Comparison of ENCODE assay signal across 1 cellular context in the genomic region with DNA sequence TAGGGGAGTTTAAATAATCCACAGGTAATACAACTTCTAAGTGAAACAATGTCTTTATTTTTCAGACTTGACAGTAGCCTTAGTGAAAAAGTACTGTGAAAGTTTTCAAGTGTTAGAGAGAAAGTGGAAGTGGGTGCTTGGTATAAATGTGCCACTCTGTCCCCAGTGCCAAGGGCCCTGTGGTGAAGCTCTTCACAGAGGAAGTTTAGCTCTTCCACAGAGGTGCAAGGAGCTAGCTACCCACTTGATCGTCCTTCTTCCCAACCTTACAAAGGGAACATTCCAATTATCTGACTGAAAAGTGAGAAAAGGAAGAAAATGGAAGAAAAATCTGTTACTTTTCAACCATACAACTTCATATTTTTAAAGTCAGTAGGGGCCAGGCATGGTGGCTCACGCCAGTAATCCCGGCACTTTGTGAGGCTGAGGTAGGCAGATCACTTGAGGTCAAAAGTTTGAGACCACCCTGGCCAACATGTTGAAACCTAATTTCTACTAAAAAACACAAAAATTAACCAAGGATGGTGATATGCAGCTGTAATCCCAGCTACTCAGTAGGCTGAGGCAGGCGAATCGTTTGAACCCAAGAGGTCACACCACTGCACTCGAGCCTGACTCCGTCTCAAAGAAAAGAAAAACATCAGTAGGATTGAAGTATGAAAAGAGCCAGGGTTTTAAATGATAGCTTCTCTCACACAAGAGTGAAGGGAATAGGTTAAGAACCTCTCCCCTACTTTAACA.
TF ChIP-seq lines count a peak whose summit lies in the region.

No MANE protein-coding gene starts in this region.

TF ChIP-seq in HepG2, 621 proteins besides CTCF, POLR2A, EP300 and RAD21:
- TF ChIP-seq ZNF3 (CRISPR knock-in tag; IDR thresholded peaks at IDR 0.05) = no peak
- TF ChIP-seq, protein P1, sequence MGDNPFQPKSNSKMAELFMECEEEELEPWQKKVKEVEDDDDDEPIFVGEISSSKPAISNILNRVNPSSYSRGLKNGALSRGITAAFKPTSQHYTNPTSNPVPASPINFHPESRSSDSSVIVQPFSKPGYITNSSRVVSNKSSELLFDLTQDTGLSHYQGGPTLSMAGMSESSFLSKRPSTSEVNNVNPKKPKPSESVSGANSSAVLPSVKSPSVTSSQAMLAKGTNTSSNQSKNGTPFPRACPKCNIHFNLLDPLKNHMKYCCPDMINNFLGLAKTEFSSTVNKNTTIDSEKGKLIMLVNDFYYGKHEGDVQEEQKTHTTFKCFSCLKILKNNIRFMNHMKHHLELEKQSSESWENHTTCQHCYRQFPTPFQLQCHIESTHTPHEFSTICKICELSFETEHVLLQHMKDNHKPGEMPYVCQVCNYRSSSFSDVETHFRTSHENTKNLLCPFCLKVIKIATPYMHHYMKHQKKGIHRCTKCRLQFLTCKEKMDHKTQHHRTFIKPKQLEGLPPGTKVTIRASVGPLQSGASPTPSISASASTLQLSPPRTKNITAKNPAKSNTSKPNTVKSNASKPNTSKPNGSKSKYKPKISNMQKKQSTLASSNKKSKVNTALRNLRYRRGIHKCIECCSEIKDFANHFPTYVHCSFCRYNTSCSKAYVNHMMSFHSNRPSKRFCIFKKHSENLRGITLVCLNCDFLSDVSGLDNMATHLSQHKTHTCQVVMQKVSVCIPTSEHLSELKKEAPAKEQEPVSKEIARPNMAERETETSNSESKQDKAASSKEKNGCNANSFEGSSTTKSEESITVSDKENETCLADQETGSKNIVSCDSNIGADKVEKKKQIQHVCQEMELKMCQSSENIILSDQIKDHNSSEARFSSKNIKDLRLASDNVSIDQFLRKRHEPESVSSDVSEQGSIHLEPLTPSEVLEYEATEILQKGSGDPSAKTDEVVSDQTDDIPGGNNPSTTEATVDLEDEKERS (CRISPR knock-in tag; IDR thresholded peaks at IDR 0.05) = no peak
- no peak for TF ChIP-seq MAFG (CRISPR knock-in tag; IDR thresholded peaks at IDR 0.05)
- TF ChIP-seq REXO4 (CRISPR knock-in tag; IDR thresholded peaks at IDR 0.05; ENCODE audit: borderline replicate concordance) = no peak
- TF ChIP-seq CREB1 (IDR thresholded peaks at IDR 0.05) = no peak
- TF ChIP-seq CREB1 (CRISPR knock-in tag; IDR thresholded peaks at IDR 0.05) = no peak
- TF ChIP-seq, protein P2, sequence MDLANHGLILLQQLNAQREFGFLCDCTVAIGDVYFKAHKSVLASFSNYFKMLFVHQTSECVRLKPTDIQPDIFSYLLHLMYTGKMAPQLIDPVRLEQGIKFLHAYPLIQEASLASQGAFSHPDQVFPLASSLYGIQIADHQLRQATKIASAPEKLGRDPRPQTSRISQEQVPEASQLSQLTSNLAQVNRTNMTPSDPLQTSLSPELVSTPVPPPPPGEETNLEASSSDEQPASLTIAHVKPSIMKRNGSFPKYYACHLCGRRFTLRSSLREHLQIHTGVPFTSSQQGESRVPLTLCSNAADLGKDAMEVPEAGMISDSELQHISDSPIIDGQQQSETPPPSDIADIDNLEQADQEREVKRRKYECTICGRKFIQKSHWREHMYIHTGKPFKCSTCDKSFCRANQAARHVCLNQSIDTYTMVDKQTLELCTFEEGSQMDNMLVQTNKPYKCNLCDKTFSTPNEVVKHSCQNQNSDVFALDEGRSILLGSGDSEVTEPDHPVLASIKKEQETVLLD (CRISPR knock-in tag; IDR thresholded peaks at IDR 0.05; ENCODE audit: low read depth) = no peak
- no peak for TF ChIP-seq RELA (CRISPR knock-in tag; IDR thresholded peaks at IDR 0.05)
- TF ChIP-seq HHEX (CRISPR knock-in tag; IDR thresholded peaks at IDR 0.05) = no peak
- no peak for TF ChIP-seq ZMYM2 (CRISPR knock-in tag; IDR thresholded peaks at IDR 0.05)
- TF ChIP-seq, protein P3, sequence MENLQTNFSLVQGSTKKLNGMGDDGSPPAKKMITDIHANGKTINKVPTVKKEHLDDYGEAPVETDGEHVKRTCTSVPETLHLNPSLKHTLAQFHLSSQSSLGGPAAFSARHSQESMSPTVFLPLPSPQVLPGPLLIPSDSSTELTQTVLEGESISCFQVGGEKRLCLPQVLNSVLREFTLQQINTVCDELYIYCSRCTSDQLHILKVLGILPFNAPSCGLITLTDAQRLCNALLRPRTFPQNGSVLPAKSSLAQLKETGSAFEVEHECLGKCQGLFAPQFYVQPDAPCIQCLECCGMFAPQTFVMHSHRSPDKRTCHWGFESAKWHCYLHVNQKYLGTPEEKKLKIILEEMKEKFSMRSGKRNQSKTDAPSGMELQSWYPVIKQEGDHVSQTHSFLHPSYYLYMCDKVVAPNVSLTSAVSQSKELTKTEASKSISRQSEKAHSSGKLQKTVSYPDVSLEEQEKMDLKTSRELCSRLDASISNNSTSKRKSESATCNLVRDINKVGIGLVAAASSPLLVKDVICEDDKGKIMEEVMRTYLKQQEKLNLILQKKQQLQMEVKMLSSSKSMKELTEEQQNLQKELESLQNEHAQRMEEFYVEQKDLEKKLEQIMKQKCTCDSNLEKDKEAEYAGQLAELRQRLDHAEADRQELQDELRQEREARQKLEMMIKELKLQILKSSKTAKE (CRISPR knock-in tag; IDR thresholded peaks at IDR 0.05; ENCODE audit: borderline replicate concordance) = no peak
- no peak for TF ChIP-seq CAMTA2 (CRISPR knock-in tag; IDR thresholded peaks at IDR 0.05; ENCODE audit: borderline replicate concordance)
- TF ChIP-seq MYC (CRISPR knock-in tag; IDR thresholded peaks at IDR 0.05; ENCODE audit: borderline replicate concordance) = no peak
